In the genomic region with DNA sequence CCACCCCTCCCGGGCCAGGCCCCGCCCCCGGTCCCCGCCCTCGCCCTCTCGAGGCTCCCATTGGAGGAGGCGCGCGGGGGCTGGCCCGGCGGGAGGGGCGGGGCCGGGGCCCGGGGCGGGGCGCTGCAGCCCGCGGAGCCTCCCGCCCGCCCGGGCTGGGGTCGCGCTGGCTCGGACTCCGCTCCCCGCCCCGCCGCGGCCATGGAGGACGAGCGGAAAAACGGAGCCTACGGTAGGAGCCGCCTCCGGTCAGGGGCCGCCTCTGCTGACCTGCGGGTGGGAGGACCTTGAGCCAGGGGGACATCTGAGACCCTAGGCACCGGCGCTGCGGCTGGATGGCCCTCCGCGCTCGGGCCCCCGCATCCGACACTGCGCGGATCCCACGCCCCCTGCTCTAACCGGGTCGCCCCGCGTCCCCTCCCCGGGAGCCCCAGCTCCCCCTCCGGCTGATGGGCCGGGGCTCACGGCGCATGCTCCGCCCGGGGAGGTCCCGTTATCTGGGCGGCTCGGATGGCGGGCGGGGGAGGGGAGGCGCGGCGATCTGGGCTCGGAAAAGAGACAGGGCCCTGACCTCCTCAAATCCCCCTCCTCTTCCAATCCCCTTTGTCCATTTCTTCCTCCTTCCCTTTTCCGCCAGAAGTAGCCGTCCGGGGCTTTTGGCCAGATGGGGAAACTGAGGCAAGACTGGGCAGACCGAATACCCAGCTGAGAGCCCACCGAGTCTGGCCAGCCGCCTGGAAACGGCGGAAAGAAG, we compare ENCODE assay signal across 1 cellular context.
A peak's percentile ranks its signal among the peaks of the same experiment; 100 is the strongest.
TF ChIP-seq lines count a peak whose summit lies in the region.

No MANE protein-coding gene starts in this region.

TF ChIP-seq in GM12878, 131 proteins besides CTCF, POLR2A, EP300 and RAD21 (continued from another document):
- TF ChIP-seq, protein P1, sequence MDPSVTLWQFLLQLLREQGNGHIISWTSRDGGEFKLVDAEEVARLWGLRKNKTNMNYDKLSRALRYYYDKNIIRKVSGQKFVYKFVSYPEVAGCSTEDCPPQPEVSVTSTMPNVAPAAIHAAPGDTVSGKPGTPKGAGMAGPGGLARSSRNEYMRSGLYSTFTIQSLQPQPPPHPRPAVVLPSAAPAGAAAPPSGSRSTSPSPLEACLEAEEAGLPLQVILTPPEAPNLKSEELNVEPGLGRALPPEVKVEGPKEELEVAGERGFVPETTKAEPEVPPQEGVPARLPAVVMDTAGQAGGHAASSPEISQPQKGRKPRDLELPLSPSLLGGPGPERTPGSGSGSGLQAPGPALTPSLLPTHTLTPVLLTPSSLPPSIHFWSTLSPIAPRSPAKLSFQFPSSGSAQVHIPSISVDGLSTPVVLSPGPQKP (IDR thresholded peaks at IDR 0.05; ENCODE audit: low read depth, low read length) = 0 out of 2 replicates have a peak, but pooled peaks have one; percentile 45
- TF ChIP-seq BCL11A (IDR thresholded peaks at IDR 0.05; ENCODE audit: low read depth, low read length) (0 out of 2 replicates have a peak, but pooled peaks have one; percentile 8), SREBF1 (IDR thresholded peaks at IDR 0.05; ENCODE audit: low read length) (no peak), ZNF622 (IDR thresholded peaks at IDR 0.05) (no peak), ASH2L (IDR thresholded peaks at IDR 0.05; ENCODE audit: borderline replicate concordance, low read depth) (no peak), SUZ12 (IDR thresholded peaks at IDR 0.05; ENCODE audit: unreplicated experiment) (no peak), POLR2AphosphoS2 (IDR thresholded peaks at IDR 0.05; ENCODE audit: low read depth, low read length) (0 out of 2 replicates have a peak, but pooled peaks have one; percentile 19), ZZZ3 (IDR thresholded peaks at IDR 0.05; ENCODE audit: control insufficient read depth, insufficient read length, low read depth) (no peak), GATAD2B (conservative IDR thresholded peaks at IDR 0.05; ENCODE audit: low read depth) (no peak; the same call in 1 of the 2 replicates), ZNF207 (IDR thresholded peaks at IDR 0.05; ENCODE audit: borderline replicate concordance) (no peak), NR2C2 (IDR thresholded peaks at IDR 0.05; ENCODE audit: borderline replicate concordance, control insufficient read depth, insufficient read length, low read depth) (no peak), JUND (IDR thresholded peaks at IDR 0.05; ENCODE audit: low read depth, low read length) (no peak), IKZF1 (conservative IDR thresholded peaks at IDR 0.05) (no peak), TCF3 (IDR thresholded peaks at IDR 0.05; ENCODE audit: borderline replicate concordance, insufficient read depth, low read depth, low read length) (no peak), NBN (IDR thresholded peaks at IDR 0.05) (0 out of 2 replicates have a peak, but pooled peaks have one; percentile 31), CBX3 (IDR thresholded peaks at IDR 0.05; ENCODE audit: borderline replicate concordance, low read depth) (no peak), SREBF2 (IDR thresholded peaks at IDR 0.05; ENCODE audit: low read length) (no peak), BRCA1 (IDR thresholded peaks at IDR 0.05; ENCODE audit: low read depth, low read length) (no peak), LARP7 (IDR thresholded peaks at IDR 0.05) (peak; percentile 44; the same call in 1 of the 2 replicates), HDAC6 (IDR thresholded peaks at IDR 0.05; ENCODE audit: unreplicated experiment) (no peak), SMARCA5 (IDR thresholded peaks at IDR 0.05) (peak; percentile 71), TBL1XR1 (IDR thresholded peaks at IDR 0.05; ENCODE audit: low read depth, low read length) (no peak), YY1 (IDR thresholded peaks at IDR 0.05; ENCODE audit: low read depth, low read length) (peak; percentile 12; the same call in 1 of the 2 replicates), ZNF274 (IDR thresholded peaks at IDR 0.05; ENCODE audit: insufficient read depth, insufficient read length) (no peak), SUPT20H (IDR thresholded peaks at IDR 0.05; ENCODE audit: borderline replicate concordance, control insufficient read depth, low read depth, low read length) (no peak)
- TF ChIP-seq, protein P2, sequence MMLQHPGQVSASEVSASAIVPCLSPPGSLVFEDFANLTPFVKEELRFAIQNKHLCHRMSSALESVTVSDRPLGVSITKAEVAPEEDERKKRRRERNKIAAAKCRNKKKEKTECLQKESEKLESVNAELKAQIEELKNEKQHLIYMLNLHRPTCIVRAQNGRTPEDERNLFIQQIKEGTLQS (IDR thresholded peaks at IDR 0.05; ENCODE audit: borderline replicate concordance, extremely low read depth, low read depth, low read length) = no peak
- TF ChIP-seq, protein P3, sequence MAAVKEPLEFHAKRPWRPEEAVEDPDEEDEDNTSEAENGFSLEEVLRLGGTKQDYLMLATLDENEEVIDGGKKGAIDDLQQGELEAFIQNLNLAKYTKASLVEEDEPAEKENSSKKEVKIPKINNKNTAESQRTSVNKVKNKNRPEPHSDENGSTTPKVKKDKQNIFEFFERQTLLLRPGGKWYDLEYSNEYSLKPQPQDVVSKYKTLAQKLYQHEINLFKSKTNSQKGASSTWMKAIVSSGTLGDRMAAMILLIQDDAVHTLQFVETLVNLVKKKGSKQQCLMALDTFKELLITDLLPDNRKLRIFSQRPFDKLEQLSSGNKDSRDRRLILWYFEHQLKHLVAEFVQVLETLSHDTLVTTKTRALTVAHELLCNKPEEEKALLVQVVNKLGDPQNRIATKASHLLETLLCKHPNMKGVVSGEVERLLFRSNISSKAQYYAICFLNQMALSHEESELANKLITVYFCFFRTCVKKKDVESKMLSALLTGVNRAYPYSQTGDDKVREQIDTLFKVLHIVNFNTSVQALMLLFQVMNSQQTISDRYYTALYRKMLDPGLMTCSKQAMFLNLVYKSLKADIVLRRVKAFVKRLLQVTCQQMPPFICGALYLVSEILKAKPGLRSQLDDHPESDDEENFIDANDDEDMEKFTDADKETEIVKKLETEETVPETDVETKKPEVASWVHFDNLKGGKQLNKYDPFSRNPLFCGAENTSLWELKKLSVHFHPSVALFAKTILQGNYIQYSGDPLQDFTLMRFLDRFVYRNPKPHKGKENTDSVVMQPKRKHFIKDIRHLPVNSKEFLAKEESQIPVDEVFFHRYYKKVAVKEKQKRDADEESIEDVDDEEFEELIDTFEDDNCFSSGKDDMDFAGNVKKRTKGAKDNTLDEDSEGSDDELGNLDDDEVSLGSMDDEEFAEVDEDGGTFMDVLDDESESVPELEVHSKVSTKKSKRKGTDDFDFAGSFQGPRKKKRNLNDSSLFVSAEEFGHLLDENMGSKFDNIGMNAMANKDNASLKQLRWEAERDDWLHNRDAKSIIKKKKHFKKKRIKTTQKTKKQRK (IDR thresholded peaks at IDR 0.05; ENCODE audit: low read depth, low read length) = no peak
- TF ChIP-seq, protein P4, sequence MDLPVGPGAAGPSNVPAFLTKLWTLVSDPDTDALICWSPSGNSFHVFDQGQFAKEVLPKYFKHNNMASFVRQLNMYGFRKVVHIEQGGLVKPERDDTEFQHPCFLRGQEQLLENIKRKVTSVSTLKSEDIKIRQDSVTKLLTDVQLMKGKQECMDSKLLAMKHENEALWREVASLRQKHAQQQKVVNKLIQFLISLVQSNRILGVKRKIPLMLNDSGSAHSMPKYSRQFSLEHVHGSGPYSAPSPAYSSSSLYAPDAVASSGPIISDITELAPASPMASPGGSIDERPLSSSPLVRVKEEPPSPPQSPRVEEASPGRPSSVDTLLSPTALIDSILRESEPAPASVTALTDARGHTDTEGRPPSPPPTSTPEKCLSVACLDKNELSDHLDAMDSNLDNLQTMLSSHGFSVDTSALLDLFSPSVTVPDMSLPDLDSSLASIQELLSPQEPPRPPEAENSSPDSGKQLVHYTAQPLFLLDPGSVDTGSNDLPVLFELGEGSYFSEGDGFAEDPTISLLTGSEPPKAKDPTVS (IDR thresholded peaks at IDR 0.05; ENCODE audit: low read depth, low read length) = no peak
- TF ChIP-seq, protein P5, sequence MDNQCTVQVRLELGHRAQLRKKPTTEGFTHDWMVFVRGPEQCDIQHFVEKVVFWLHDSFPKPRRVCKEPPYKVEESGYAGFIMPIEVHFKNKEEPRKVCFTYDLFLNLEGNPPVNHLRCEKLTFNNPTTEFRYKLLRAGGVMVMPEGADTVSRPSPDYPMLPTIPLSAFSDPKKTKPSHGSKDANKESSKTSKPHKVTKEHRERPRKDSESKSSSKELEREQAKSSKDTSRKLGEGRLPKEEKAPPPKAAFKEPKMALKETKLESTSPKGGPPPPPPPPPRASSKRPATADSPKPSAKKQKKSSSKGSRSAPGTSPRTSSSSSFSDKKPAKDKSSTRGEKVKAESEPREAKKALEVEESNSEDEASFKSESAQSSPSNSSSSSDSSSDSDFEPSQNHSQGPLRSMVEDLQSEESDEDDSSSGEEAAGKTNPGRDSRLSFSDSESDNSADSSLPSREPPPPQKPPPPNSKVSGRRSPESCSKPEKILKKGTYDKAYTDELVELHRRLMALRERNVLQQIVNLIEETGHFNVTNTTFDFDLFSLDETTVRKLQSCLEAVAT (IDR thresholded peaks at IDR 0.05) = peak; percentile 52; the same call in 1 of the 2 replicates
TF ChIP-seq in GM12878: peak in this region for 16.
